1 cellular context compared by ENCODE assay signal in genomic region chr12:109761631-109761950, GRCh38.
TF ChIP-seq lines count a peak whose summit lies in the region.

No MANE protein-coding gene starts in this region.

TF ChIP-seq in SK-N-SH treated with all-trans-retinoic acid at 6 μM for 48 hours, 23 proteins besides CTCF, POLR2A, EP300 and RAD21 (continued from another document):
- TF ChIP-seq CREB5 (CRISPR knock-in tag; IDR thresholded peaks at IDR 0.05; ENCODE audit: low read depth) (no peak), ZNF70 (CRISPR knock-in tag; IDR thresholded peaks at IDR 0.05) (no peak), OSR1 (CRISPR knock-in tag; IDR thresholded peaks at IDR 0.05) (no peak), GLIS3 (CRISPR knock-in tag; IDR thresholded peaks at IDR 0.05) (no peak), CSDC2 (CRISPR knock-in tag; IDR thresholded peaks at IDR 0.05) (no peak)
